28 cellular contexts compared by ENCODE assay signal in genomic region chr3:89173546-89173945, GRCh38.
"Had no signal": no experiment of that assay in that cellular context is flagged by ENCODE, and none has a peak within 500 bp of the region (broad histone marks: within the 10 kb centered on the region; RNA-seq: fewer than 3 reads in every experiment).

No MANE protein-coding gene starts in this region.

- H3K4me2 ChIP-seq: hepatocyte had no signal

- H3K27ac ChIP-seq: cardiac muscle cell, gastroesophageal sphincter, hepatocyte, ovary, prostate gland, skin epidermis, thyroid gland, upper lobe of left lung had no signal

- H3K4me1 Mint-ChIP-seq: activated B cell treated with CpG ODN at 0.5 μM for 24 hours; activated naive CD4-positive, alpha-beta T cell treated with anti-CD3 and anti-CD28 coated beads, Interleukin-2, amount 50 U/mL, for 24 hours; activated naive CD8-positive, alpha-beta T cell treated with anti-CD3 and anti-CD28 coated beads, Interleukin-2, amount 50 U/mL, for 24 hours; naive B cell; nephron progenitor cell; stimulated activated effector memory CD8-positive, alpha-beta T cell treated with anti-CD3 and anti-CD28 coated beads, Interleukin-12 subunit alpha, Interleukin-12 subunit beta, amount 100 ng/mL, for 72 hours had no signal

- H3K4me3 ChIP-seq: cardiac muscle cell, gastroesophageal sphincter, hepatocyte, ovary, prostate gland, skin epidermis, thyroid gland, upper lobe of left lung had no signal

- H2AFZ ChIP-seq: hepatocyte had no signal

- H3K9me3 Mint-ChIP-seq: activated B cell treated with CpG ODN at 0.5 μM for 24 hours; activated naive CD4-positive, alpha-beta T cell treated with anti-CD3 and anti-CD28 coated beads, Interleukin-2, amount 50 U/mL, for 24 hours; activated naive CD8-positive, alpha-beta T cell treated with anti-CD3 and anti-CD28 coated beads, Interleukin-2, amount 50 U/mL, for 24 hours; activated T-cell treated with anti-CD3 and anti-CD28 coated beads, Interleukin-2, amount 50 U/mL, for 4 hours; naive B cell; nephron progenitor cell; stimulated activated naive CD8-positive, alpha-beta T cell treated with anti-CD3 and anti-CD28 coated beads, Interleukin-15, Interleukin-2, amounts not matched to agents 100 ng/mL and 50 ng/mL, for 24 hours; T-helper 2 cell treated with Interferon-gamma antibody and Interleukin-4, amounts not matched to agents 5 μg/mL and 100 μg/mL, for 36 hours had no signal

- H3K4me3 Mint-ChIP-seq: activated B cell treated with CpG ODN at 0.5 μM for 24 hours; activated CD8-positive, alpha-beta T cell treated with anti-CD3 and anti-CD28 coated beads for 36 hours; activated naive CD4-positive, alpha-beta T cell treated with anti-CD3 and anti-CD28 coated beads, Interleukin-2, amount 50 U/mL, for 24 hours; activated naive CD8-positive, alpha-beta T cell treated with anti-CD3 and anti-CD28 coated beads, Interleukin-2, amount 50 U/mL, for 24 hours; activated T-cell treated with anti-CD3 and anti-CD28 coated beads, Interleukin-2, amount 50 U/mL, for 4 hours; naive B cell; nephron progenitor cell; stimulated activated effector memory CD8-positive, alpha-beta T cell treated with anti-CD3 and anti-CD28 coated beads, Interleukin-12 subunit alpha, Interleukin-12 subunit beta, amount 100 ng/mL, for 72 hours; stimulated activated naive CD8-positive, alpha-beta T cell treated with anti-CD3 and anti-CD28 coated beads, Interleukin-15, Interleukin-2, amounts not matched to agents 100 ng/mL and 50 ng/mL, for 24 hours; T-helper 2 cell treated with Interferon-gamma antibody and Interleukin-4, amounts not matched to agents 5 μg/mL and 100 μg/mL, for 36 hours had no signal

- H3K36me3 Mint-ChIP-seq: activated naive CD4-positive, alpha-beta T cell treated with anti-CD3 and anti-CD28 coated beads, Interleukin-2, amount 50 U/mL, for 24 hours; naive B cell; stimulated activated effector memory CD8-positive, alpha-beta T cell treated with anti-CD3 and anti-CD28 coated beads, Interleukin-12 subunit alpha, Interleukin-12 subunit beta, amount 100 ng/mL, for 72 hours had no signal

- H3K27ac Mint-ChIP-seq: activated B cell treated with CpG ODN at 0.5 μM for 24 hours; activated CD8-positive, alpha-beta T cell treated with anti-CD3 and anti-CD28 coated beads for 36 hours; activated naive CD4-positive, alpha-beta T cell treated with anti-CD3 and anti-CD28 coated beads, Interleukin-2, amount 50 U/mL, for 24 hours; activated naive CD8-positive, alpha-beta T cell treated with anti-CD3 and anti-CD28 coated beads, Interleukin-2, amount 50 U/mL, for 24 hours; activated T-helper 2 cell treated with anti-CD3 and anti-CD28 coated beads, Interferon-gamma antibody, Interleukin-2, Interleukin-4, amounts not matched to agents 10 μg/mL and 5 μg/mL and 100 μg/mL, durations not matched to agents 14 hours and 24 hours and 36 hours; naive B cell; nephron progenitor cell; stimulated activated effector memory CD8-positive, alpha-beta T cell treated with anti-CD3 and anti-CD28 coated beads, Interleukin-12 subunit alpha, Interleukin-12 subunit beta, amount 100 ng/mL, for 72 hours; stimulated activated naive CD8-positive, alpha-beta T cell treated with anti-CD3 and anti-CD28 coated beads, Interleukin-15, Interleukin-2, amounts not matched to agents 100 ng/mL and 50 ng/mL, for 24 hours; T-helper 2 cell treated with Interferon-gamma antibody and Interleukin-4, amounts not matched to agents 5 μg/mL and 100 μg/mL, for 36 hours had no signal

- H3K4me1 ChIP-seq: prostate gland, upper lobe of left lung had no signal

- H3K27me3 ChIP-seq: cardiac muscle cell, gastroesophageal sphincter, hepatocyte, ovary, thyroid gland, upper lobe of left lung had no signal

- H3K27me3 Mint-ChIP-seq: activated B cell treated with CpG ODN at 0.5 μM for 24 hours; activated CD8-positive, alpha-beta T cell treated with anti-CD3 and anti-CD28 coated beads for 36 hours; activated naive CD4-positive, alpha-beta T cell treated with anti-CD3 and anti-CD28 coated beads, Interleukin-2, amount 50 U/mL, for 24 hours; activated naive CD8-positive, alpha-beta T cell treated with anti-CD3 and anti-CD28 coated beads, Interleukin-2, amount 50 U/mL, for 24 hours; naive B cell; stimulated activated naive CD8-positive, alpha-beta T cell treated with anti-CD3 and anti-CD28 coated beads, Interleukin-15, Interleukin-2, amounts not matched to agents 100 ng/mL and 50 ng/mL, for 24 hours had no signal

- H3K79me2 ChIP-seq: hepatocyte had no signal

- H3K36me3 ChIP-seq: cardiac muscle cell, gastroesophageal sphincter, ovary, prostate gland, thyroid gland, upper lobe of left lung had no signal

- ATAC-seq: activated CD8-positive, alpha-beta T cell treated with anti-CD3 and anti-CD28 coated beads for 36 hours; activated naive CD8-positive, alpha-beta T cell treated with anti-CD3 and anti-CD28 coated beads, Interleukin-2, amount 50 U/mL, for 24 hours; activated T-cell treated with anti-CD3 and anti-CD28 coated beads, Interleukin-2, amount 50 U/mL, for 4 hours; gastroesophageal sphincter; left ventricle myocardium superior; sciatic nerve; stimulated activated effector memory CD8-positive, alpha-beta T cell treated with anti-CD3 and anti-CD28 coated beads, Interleukin-12 subunit alpha, Interleukin-12 subunit beta, amount 100 ng/mL, for 72 hours had no signal

- H3K9me3 ChIP-seq: gastroesophageal sphincter, ovary, prostate gland, thyroid gland, upper lobe of left lung had no signal

- DNase-seq: activated B cell treated with CpG ODN at 0.5 μM for 24 hours; activated CD4-positive, alpha-beta T cell treated with anti-CD3 and anti-CD28 coated beads, Interleukin-2, amount 50 U/mL, for 1 hour; activated CD8-positive, alpha-beta T cell treated with anti-CD3 and anti-CD28 coated beads for 36 hours; activated naive CD8-positive, alpha-beta T cell treated with anti-CD3 and anti-CD28 coated beads, Interleukin-2, amount 50 U/mL, for 24 hours; activated T-cell treated with anti-CD3 and anti-CD28 coated beads, Interleukin-2, amount 50 U/mL, for 4 hours; cerebellar nuclear complex; cortex of kidney; islet precursor cell; left ventricle myocardium superior; naive B cell; nephron progenitor cell; ovary; retina; stimulated activated CD4-positive, alpha-beta T cell treated with anti-CD3 and anti-CD28 coated beads, Interleukin-4, amount 100 ng/mL, for 24 hours; T-helper 1 cell; thyroid gland; upper lobe of left lung had no signal
